In genomic region chr19:40771101-40771539, GRCh38 we compare ENCODE assay signal across 19 cellular contexts. TPM values are rescaled to one million over a fixed set of nuclear protein-coding genes. Genes with fewer than 3 reads are reported as not detected.
A peak's percentile ranks its signal among the peaks of the same experiment; 100 is the strongest.
DNase-seq lines count a peak whose midpoint lies in the region; ATAC-seq and TF ChIP-seq lines count a peak whose summit lies in the region.
"Had no signal": no experiment of that assay in that cellular context is flagged by ENCODE, and none has a peak within 500 bp of the region (broad histone marks: within the 10 kb centered on the region; RNA-seq: fewer than 3 reads in every experiment).

No MANE protein-coding gene starts in this region.

- H3K4me3 Mint-ChIP-seq in T-cell: no peak overlapping the region
- no peak overlapping the region for H3K4me3 Mint-ChIP-seq in mesothelial cell of epicardium
- H3K4me3 Mint-ChIP-seq: central memory CD8-positive, alpha-beta T cell; natural killer cell had no signal

- H3K27ac Mint-ChIP-seq in T-cell (peak overlapping the region; percentile 19 to 73), mesothelial cell of epicardium (peak overlapping the region; percentile 15)

- peaks cover 10 to 20% (median 16%) of the 10 kb centered on the region in 3 donors for H3K4me1 Mint-ChIP-seq in T-cell
- no peaks in the 10 kb centered on the region for H3K4me1 Mint-ChIP-seq in mesothelial cell of epicardium

- DNase-seq in NCI-H345 (lab: John Stamatoyannopoulos, UW) (peak; percentile 30), NCI-H345 treated with DMSO at 0.1 percent for 48 hours (lab: John Stamatoyannopoulos, UW; ENCODE audit: unreplicated experiment) (no peak), HT1080 (ENCODE audit: low read depth) (peak; percentile 66), T-cell (peak in 1 of 34 experiments; percentile 22), mesothelial cell of epicardium (ENCODE audit: low spot score in 2 of 2, unreplicated experiment in 2 of 2) (no peak), medulla oblongata (ENCODE audit: extremely low spot score) (no peak)
- DNase-seq: activated CD4-positive, CD25-positive, alpha-beta regulatory T cell treated with anti-CD3 and anti-CD28 coated beads, Interleukin-2, amount 50 U/mL, for 72 hours; HCEC 1CT; KG1; natural killer cell; NCI-H446; SIG-M5 had no signal

- no peak for TF ChIP-seq CTCF in mesothelial cell of epicardium (IDR thresholded peaks at IDR 0.05; ENCODE audit: unreplicated experiment)

- H3K27me3 Mint-ChIP-seq in T-cell (no peaks in the 10 kb centered on the region), mesothelial cell of epicardium (ENCODE audit: low read depth) (no peaks in the 10 kb centered on the region)
- H3K27me3 Mint-ChIP-seq: central memory CD8-positive, alpha-beta T cell had no signal

- H3K36me3 Mint-ChIP-seq in T-cell: peaks cover 16% of the 10 kb centered on the region
- H3K36me3 Mint-ChIP-seq in mesothelial cell of epicardium: peaks cover 14% of the 10 kb centered on the region
- H3K36me3 Mint-ChIP-seq: natural killer cell had no signal

- POLR2A ChIA-PET in T-cell (lab: Charles Lee): no interaction called here

- H3K9me3 Mint-ChIP-seq in T-cell (peaks cover 0 to 3% (median 0%) of the 10 kb centered on the region in 3 donors), mesothelial cell of epicardium (peaks cover 5% of the 10 kb centered on the region)
- H3K9me3 Mint-ChIP-seq: central memory CD8-positive, alpha-beta T cell; natural killer cell had no signal

- CTCF ChIA-PET in T-cell (lab: Charles Lee): interaction anchor here in 1 of 2 donors (0.9 kb wide), 1 partner anchor 17 kb away, joined by 3 read pairs; no protein-coding TSS in a partner anchor

- ATAC-seq in T-cell (replicated peaks in 1 of 4) (peak in 3 of 4 experiments; percentile 36 to 54 (median 48)), GM19455 (IDR thresholded peaks at IDR 0.05; ENCODE audit: unreplicated experiment) (no peak), HG02973 (IDR thresholded peaks at IDR 0.05; ENCODE audit: unreplicated experiment) (no peak)
- ATAC-seq: natural killer cell, sciatic nerve had no signal

RNA-seq across cellular contexts. Expression of gene MIA, which starts 4.2 kb away (rescaled TPM):
- 6.7 and 9.5 TPM in 2 replicates for total RNA-seq in HT1080 (2014; rRNA removed; shearing (Covaris generic))
- polyA plus RNA-seq in HT1080 (2015; cell fraction: cytosol; rRNA removed): 5.2 and 5.9 TPM in 2 replicates
- 1.6 and 6.2 TPM in 2 replicates for polyA plus RNA-seq in HT1080 (2015; cell fraction: nucleus; rRNA removed)
- total RNA-seq in T-cell: 1 to 10 TPM in 4 of 5 donors, not detected in 1; 1.5 to 5.2 (median 4.1) TPM
- total RNA-seq in mesothelial cell of epicardium: 1.2 to 2.7 TPM (median 1.4 TPM) in 3 replicates
- total RNA-seq: fibroblast of lung, kidney epithelial cell, natural killer cell, thoracic aorta had no signal

RNA-seq across cellular contexts. Expression of gene RAB4B, which starts 6.9 kb away (rescaled TPM):
- total RNA-seq in HT1080 (2014; rRNA removed; shearing (Covaris generic)): 9.2 and 10.6 TPM in 2 replicates
- polyA plus RNA-seq in HT1080 (2015; cell fraction: cytosol; rRNA removed): 21.0 and 24.4 TPM in 2 replicates
- 17.4 and 18.9 TPM in 2 replicates for polyA plus RNA-seq in HT1080 (2015; cell fraction: nucleus; rRNA removed)
- total RNA-seq in T-cell (10 to 100 TPM; 42.4 to 77.9 (median 63.2) TPM), mesothelial cell of epicardium (13.2 to 15.8 TPM (median 14.5 TPM) in 3 replicates)

RNA-seq across cellular contexts. Expression of gene SNRPA, which starts 20.1 kb away (rescaled TPM):
- total RNA-seq in HT1080 (2014; rRNA removed; shearing (Covaris generic)): 257 and 375 TPM in 2 replicates
- polyA plus RNA-seq in HT1080 (2015; cell fraction: cytosol; rRNA removed): 162 and 191 TPM in 2 replicates
- 169 and 192 TPM in 2 replicates for polyA plus RNA-seq in HT1080 (2015; cell fraction: nucleus; rRNA removed)
- total RNA-seq in T-cell (100 to 1,000 TPM in 1 of 5 donors, 10 to 100 TPM in 4; 65.2 to 101 (median 79.1) TPM), mesothelial cell of epicardium (109 to 121 TPM (median 111 TPM) in 3 replicates)

RNA-seq across cellular contexts. Expression of gene ACTMAP, which starts 20.8 kb away (rescaled TPM):
- total RNA-seq in HT1080 (2014; rRNA removed; shearing (Covaris generic)): 0.97 and 1.6 TPM in 2 replicates
- 16.9 and 18.2 TPM in 2 replicates for polyA plus RNA-seq in HT1080 (2015; cell fraction: cytosol; rRNA removed)
- polyA plus RNA-seq in HT1080 (2015; cell fraction: nucleus; rRNA removed): 21.8 and 26.5 TPM in 2 replicates
- total RNA-seq in T-cell: 1 to 10 TPM; 4.7 to 8.3 (median 6.8) TPM
- 14.2 to 18.4 TPM (median 15.0 TPM) in 3 replicates for total RNA-seq in mesothelial cell of epicardium

RNA-seq across cellular contexts. Expression of gene EGLN2, which starts 27.9 kb away (rescaled TPM):
- 107 and 117 TPM in 2 replicates for total RNA-seq in HT1080 (2014; rRNA removed; shearing (Covaris generic))
- 41.9 and 49.3 TPM in 2 replicates for polyA plus RNA-seq in HT1080 (2015; cell fraction: cytosol; rRNA removed)
- polyA plus RNA-seq in HT1080 (2015; cell fraction: nucleus; rRNA removed): 49.8 and 51.6 TPM in 2 replicates
- 100 to 1,000 TPM; 150 to 234 (median 224) TPM for total RNA-seq in T-cell
- total RNA-seq in mesothelial cell of epicardium: 107 to 109 TPM (median 108 TPM) in 3 replicates

Comparison
In these comparisons a context has a peak if more than half of its experiments do, and no peak if none do; other contexts are left out.
1. DNase-seq: peak in NCI-H345 (single experiment) and HT1080 (single experiment); none in NCI-H345 treated with DMSO at 0.1 percent for 48 hours (single experiment), mesothelial cell of epicardium (0 of 2) and medulla oblongata (single experiment).
2. ATAC-seq: peak in T-cell (3 of 4); none in GM19455 (single experiment) and HG02973 (single experiment).